Comparison of ENCODE assay signal across 22 cellular contexts in genomic region chr4:38236503-38236902, GRCh38.
"Had no signal": no experiment of that assay in that cellular context is flagged by ENCODE, and none has a peak within 500 bp of the region (broad histone marks: within the 10 kb centered on the region; RNA-seq: fewer than 3 reads in every experiment).

No MANE protein-coding gene starts in this region.

- H3K36me3 Mint-ChIP-seq: natural killer cell had no signal

- H3K4me3 ChIP-seq: cardiac muscle cell, gastroesophageal sphincter, ovary, psoas muscle, right atrium auricular region, suprapubic skin, tibial nerve had no signal

- H3K27me3 Mint-ChIP-seq: activated naive CD8-positive, alpha-beta T cell had no signal

- H3K27me3 ChIP-seq: cardiac muscle cell, gastroesophageal sphincter, ovary, right atrium auricular region, suprapubic skin, tibial nerve had no signal

- H3K27ac Mint-ChIP-seq: activated CD4-positive, alpha-beta T cell treated with anti-CD3 and anti-CD28 coated beads, Interleukin-2, amount 10 ng/mL, durations not matched to agents 7 days and 5 days; activated CD8-positive, alpha-beta T cell treated with anti-CD3 and anti-CD28 coated beads, Interleukin-2, amount 10 ng/mL, durations not matched to agents 7 days and 5 days; activated naive CD8-positive, alpha-beta T cell; natural killer cell; stimulated activated naive CD8-positive, alpha-beta T cell treated with anti-CD3 and anti-CD28 coated beads, Interleukin-15, amount 100 ng/mL, for 72 hours had no signal

- H3K9me3 ChIP-seq: gastroesophageal sphincter, ovary, psoas muscle, right atrium auricular region, suprapubic skin, tibial nerve had no signal

- H3K36me3 ChIP-seq: cardiac muscle cell, gastroesophageal sphincter, ovary, right atrium auricular region, suprapubic skin, tibial nerve had no signal

- FAIRE-seq: islet of Langerhans had no signal

- DNase-seq: activated CD4-positive, alpha-beta T cell treated with anti-CD3 and anti-CD28 coated beads, Interleukin-2, amount 10 ng/mL, durations not matched to agents 7 days and 5 days; activated CD4-positive, CD25-positive, alpha-beta regulatory T cell treated with anti-CD3 and anti-CD28 coated beads, Interleukin-2, amount 50 U/mL, for 72 hours; activated CD8-positive, alpha-beta T cell treated with anti-CD3 and anti-CD28 coated beads, Interleukin-2, amount 10 ng/mL, durations not matched to agents 7 days and 5 days; activated gamma-delta T cell treated with Interleukin-2 at 50 U/mL for 16 hours; effector CD4-positive, alpha-beta T cell; hypothalamus; left ventricle myocardium superior; midbrain; natural killer cell; ovary; psoas muscle; stimulated activated CD4-positive, alpha-beta T cell treated with anti-CD3 and anti-CD28 coated beads, Interleukin-1b, Interleukin-23, amount 100 ng/mL, for 48 hours; stimulated activated naive CD8-positive, alpha-beta T cell treated with anti-CD3 and anti-CD28 coated beads, Interleukin-15, amount 100 ng/mL, for 72 hours; T-helper 2 cell had no signal

- ATAC-seq: activated CD8-positive, alpha-beta T cell treated with anti-CD3 and anti-CD28 coated beads, Interleukin-2, amount 10 ng/mL, durations not matched to agents 7 days and 5 days; gastroesophageal sphincter; left ventricle myocardium superior; natural killer cell; psoas muscle had no signal

- H3K4me3 Mint-ChIP-seq: activated CD4-positive, alpha-beta T cell treated with anti-CD3 and anti-CD28 coated beads, Interleukin-2, amount 10 ng/mL, durations not matched to agents 7 days and 5 days; activated CD8-positive, alpha-beta T cell treated with anti-CD3 and anti-CD28 coated beads, Interleukin-2, amount 10 ng/mL, durations not matched to agents 7 days and 5 days; activated naive CD8-positive, alpha-beta T cell; natural killer cell; stimulated activated naive CD8-positive, alpha-beta T cell treated with anti-CD3 and anti-CD28 coated beads, Interleukin-15, amount 100 ng/mL, for 72 hours had no signal

- H3K27ac ChIP-seq: cardiac muscle cell, gastroesophageal sphincter, ovary, psoas muscle, right atrium auricular region, suprapubic skin, tibial nerve, VCaP had no signal

- H3K4me1 Mint-ChIP-seq: activated CD4-positive, alpha-beta T cell treated with anti-CD3 and anti-CD28 coated beads, Interleukin-2, amount 10 ng/mL, durations not matched to agents 7 days and 5 days; natural killer cell; stimulated activated naive CD8-positive, alpha-beta T cell treated with anti-CD3 and anti-CD28 coated beads, Interleukin-15, amount 100 ng/mL, for 72 hours had no signal

- H3K4me1 ChIP-seq: psoas muscle, right atrium auricular region, tibial nerve had no signal

- H3K9me3 Mint-ChIP-seq: natural killer cell had no signal
